In genomic region chr10:117503886-117504205, GRCh38 we compare ENCODE assay signal across 24 cellular contexts. TPM values are rescaled to one million over a fixed set of nuclear protein-coding genes. Genes with fewer than 3 reads are reported as not detected.
DNase-seq lines count a peak whose midpoint lies in the region; ATAC-seq, FAIRE-seq and TF ChIP-seq lines count a peak whose summit lies in the region.
"Had no signal": no experiment of that assay in that cellular context is flagged by ENCODE, and none has a peak within 500 bp of the region (broad histone marks: within the 10 kb centered on the region; RNA-seq: fewer than 3 reads in every experiment).

No MANE protein-coding gene starts in this region.

- no peak overlapping the region for H4K91ac ChIP-seq in neuronal stem cell (ENCODE audit: low read depth, low read length, poor library complexity)

- H3K27me3 ChIP-seq in neuronal stem cell (ENCODE audit: control insufficient read depth in 3 of 3, insufficient read depth in 3 of 3, low read depth in 1 of 3, low read length in 3 of 3) (peaks cover 0 to 25% (median 0%) of the 10 kb centered on the region in 3 experiments), pancreas (no peaks in the 10 kb centered on the region)
- H3K27me3 ChIP-seq: BE2C, Peyer's patch had no signal

- H4K8ac ChIP-seq in neuronal stem cell (ENCODE audit: low read depth, low read length): no peak overlapping the region

- TF ChIP-seq CTCF in glutamatergic neuron (IDR thresholded peaks at IDR 0.05; ENCODE audit: partially characterized antibody, unreplicated experiment) (no peak), pancreas (IDR thresholded peaks at IDR 0.05) (no peak)

- H3K4me3 ChIP-seq in SK-N-MC (peak overlapping the region; percentile 63), neuronal stem cell (ENCODE audit: low read length in 2 of 2) (no peak overlapping the region), pancreas (no peak overlapping the region)
- H3K4me3 ChIP-seq: K562, Peyer's patch had no signal

- H3K9ac ChIP-seq in SK-N-MC (ENCODE audit: insufficient read length) (no peak overlapping the region), neuronal stem cell (ENCODE audit: low read depth, low read length, poor library complexity) (no peak overlapping the region)

- peak overlapping the region; percentile 90 for H3K27ac ChIP-seq in SK-N-MC
- H3K27ac ChIP-seq in neuronal stem cell (replicated peaks; ENCODE audit: low read length): no peak overlapping the region
- no peak overlapping the region for H3K27ac ChIP-seq in pancreas
- H3K27ac ChIP-seq: HL-60, Peyer's patch had no signal

- intact Hi-C loops in pancreas (cut with DNase I): no loop called here

- H3K27me3 Mint-ChIP-seq in glutamatergic neuron (ENCODE audit: unreplicated experiment): peaks cover 3% of the 10 kb centered on the region

- peak overlapping the region; percentile 90 for H3K27ac Mint-ChIP-seq in glutamatergic neuron (ENCODE audit: unreplicated experiment)
- no peak overlapping the region for H3K27ac Mint-ChIP-seq in activated naive CD4-positive, alpha-beta T cell treated with anti-CD3 and anti-CD28 coated beads, Interleukin-2, amount 50 U/mL, for 72 hours
- H3K27ac Mint-ChIP-seq: H9, HFFc6 had no signal

- no peak overlapping the region for H3K18ac ChIP-seq in neuronal stem cell (ENCODE audit: low read length)

- no peak overlapping the region for H3K14ac ChIP-seq in neuronal stem cell (ENCODE audit: low read length)

- H3K4me2 ChIP-seq in neuronal stem cell (ENCODE audit: insufficient read depth, low read length, poor library complexity, severe bottlenecking): no peak overlapping the region

- H3K36me3 Mint-ChIP-seq in glutamatergic neuron (ENCODE audit: unreplicated experiment): no peaks in the 10 kb centered on the region
- H3K36me3 Mint-ChIP-seq in activated naive CD4-positive, alpha-beta T cell treated with anti-CD3 and anti-CD28 coated beads, Interleukin-2, amount 50 U/mL, for 72 hours: no peaks in the 10 kb centered on the region

- no peak overlapping the region for H3K4me3 Mint-ChIP-seq in glutamatergic neuron (ENCODE audit: unreplicated experiment)
- H3K4me3 Mint-ChIP-seq: H9, HFFc6 had no signal

- H3K9me3 ChIP-seq in SK-N-MC (ENCODE audit: low read depth, low read length) (no peaks in the 10 kb centered on the region), neuronal stem cell (replicated peaks in 1 of 2; ENCODE audit: control insufficient read depth in 2 of 2, insufficient read depth in 1 of 2, low read depth in 1 of 2, low read length in 2 of 2) (no peaks in the 10 kb centered on the region), pancreas (no peaks in the 10 kb centered on the region)
- H3K9me3 ChIP-seq: BE2C, Peyer's patch had no signal

- no peaks in the 10 kb centered on the region for H3K36me3 ChIP-seq in SK-N-MC (ENCODE audit: insufficient read depth, low read length)
- H3K36me3 ChIP-seq in neuronal stem cell (replicated peaks in 1 of 2; ENCODE audit: control insufficient read depth in 2 of 2, insufficient read depth in 2 of 2, low read length in 2 of 2): no peaks in the 10 kb centered on the region
- no peaks in the 10 kb centered on the region for H3K36me3 ChIP-seq in pancreas
- H3K36me3 ChIP-seq: BE2C, Peyer's patch had no signal

- DNase-seq in AG20443 (ENCODE audit: low spot score): peak; percentile 35
- no peak for DNase-seq in SK-N-MC (ENCODE audit: low read depth, low spot score)
- no peak for DNase-seq in glutamatergic neuron
- DNase-seq in neuronal stem cell (ENCODE audit: low spot score): no peak
- DNase-seq in cortex of kidney (lab: John Stamatoyannopoulos, UW): no peak
- DNase-seq in activated naive CD4-positive, alpha-beta T cell treated with anti-CD3 and anti-CD28 coated beads, Interleukin-2, amount 50 U/mL, for 72 hours (ENCODE audit: low spot score in 2 of 2): no peak
- DNase-seq in pancreas: no peak
- DNase-seq: GF-D8, HFFc6, NCI-H2029, NCI-H226, NCI-H510A treated with DMSO at 0.1 percent for 48 hours, NCI-H774 had no signal

- H2BK120ac ChIP-seq in neuronal stem cell (ENCODE audit: low read depth, low read length): no peak overlapping the region

- ATAC-seq in activated naive CD4-positive, alpha-beta T cell treated with anti-CD3 and anti-CD28 coated beads, Interleukin-2, amount 50 U/mL, for 72 hours: no peak
- ATAC-seq in HG03342 (IDR thresholded peaks at IDR 0.05; ENCODE audit: unreplicated experiment) (no peak), pancreas (no peak)
- ATAC-seq: HepG2, K562 had no signal

- H3K4me1 ChIP-seq in neuronal stem cell (ENCODE audit: control insufficient read depth in 2 of 2, insufficient read depth in 1 of 2, low read depth in 1 of 2, low read length in 2 of 2): peaks cover 3 to 23% of the 10 kb centered on the region in 2 donors
- no peaks in the 10 kb centered on the region for H3K4me1 ChIP-seq in pancreas
- H3K4me1 ChIP-seq: Peyer's patch had no signal

- H3K23ac ChIP-seq in neuronal stem cell (ENCODE audit: low read depth, low read length, poor library complexity): no peak overlapping the region

- WGBS in neuronal stem cell (ENCODE audit: extremely low coverage in 2 of 2, insufficient read length in 2 of 2, insufficient replicate concordance in 1 of 2), 2 donors: no CpG with 5 or more reads among the region's 6 CpGs
- WGBS in pancreas, 2 donors: 66 to 67% methylated on average over 6 of the region's 6 CpGs

- H2BK5ac ChIP-seq in neuronal stem cell (ENCODE audit: low read length): no peak overlapping the region

- no peak overlapping the region for H2BK12ac ChIP-seq in neuronal stem cell (ENCODE audit: low read length)

- H2AFZ ChIP-seq in neuronal stem cell (ENCODE audit: low read length): peak overlapping the region; percentile 60

- no peaks in the 10 kb centered on the region for H3K79me1 ChIP-seq in neuronal stem cell (ENCODE audit: low read depth, low read length)

- H2AK5ac ChIP-seq in neuronal stem cell (ENCODE audit: low read depth, low read length): no peak overlapping the region

- H3K4ac ChIP-seq in neuronal stem cell (ENCODE audit: low read length): no peak overlapping the region

- peaks cover 24% of the 10 kb centered on the region for H3K4me1 Mint-ChIP-seq in glutamatergic neuron (ENCODE audit: low read depth, unreplicated experiment)

- no peak overlapping the region for H2BK15ac ChIP-seq in neuronal stem cell (ENCODE audit: low read length)

- no peak for FAIRE-seq in pancreas (lab: Jason Lieb, UNC)
- FAIRE-seq: D721Med, HepG2, K562 had no signal

- H3K9me3 Mint-ChIP-seq in glutamatergic neuron (ENCODE audit: unreplicated experiment): peaks cover 11% of the 10 kb centered on the region
- no peaks in the 10 kb centered on the region for H3K9me3 Mint-ChIP-seq in activated naive CD4-positive, alpha-beta T cell treated with anti-CD3 and anti-CD28 coated beads, Interleukin-2, amount 50 U/mL, for 72 hours
- H3K9me3 Mint-ChIP-seq: H9, HFFc6 had no signal

RNA-seq across cellular contexts. Expression of gene EMX2, which starts 38.7 kb away (rescaled TPM):
- total RNA-seq in glutamatergic neuron (ENCODE audit: unreplicated experiment): 0.47 TPM
- 14.9 TPM for polyA plus RNA-seq in neuronal stem cell (2013, experiment 1 of 2)
- 14.7 TPM for polyA plus RNA-seq in neuronal stem cell (2013, experiment 2 of 2)
- total RNA-seq in activated naive CD4-positive, alpha-beta T cell treated with anti-CD3 and anti-CD28 coated beads, Interleukin-2, amount 50 U/mL, for 72 hours: not detected
- total RNA-seq in pancreas: under 1 TPM in 2 of 6 donors, not detected in 4; 0.06 to 0.09 TPM
- polyA plus RNA-seq in pancreas: under 1 TPM; 0.09 to 0.27 TPM
- total RNA-seq: H9, HepG2, HFFc6, HT-29, K562, OCI-LY7, Peyer's patch had no signal
- polyA plus RNA-seq: AG04450, HepG2, K562 had no signal
